ENCODE assay signal across 2 cellular contexts in the genomic region with DNA sequence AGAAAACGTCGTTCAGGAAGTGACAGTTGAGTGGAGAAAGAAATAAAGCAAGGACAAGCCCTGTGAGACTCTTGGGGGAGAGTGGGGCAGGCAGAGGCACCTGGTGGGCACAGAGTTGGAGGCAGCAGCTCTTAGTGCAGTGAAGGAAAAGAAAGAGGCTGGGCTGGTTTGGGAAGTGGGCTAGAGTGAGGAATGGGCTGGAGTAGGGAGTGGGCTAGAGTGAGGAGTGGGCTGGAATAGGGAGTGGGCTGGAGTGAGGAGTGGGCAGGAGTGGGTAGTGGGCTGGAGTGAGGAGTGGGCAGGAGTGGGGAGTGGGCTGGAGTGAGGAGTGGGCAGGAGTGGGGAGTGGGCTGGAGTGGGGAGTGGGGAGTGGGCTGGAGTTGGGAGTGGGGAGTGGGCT.
TF ChIP-seq lines count a peak whose summit lies in the region.

No MANE protein-coding gene starts in this region.

TF ChIP-seq in HepG2, 621 proteins besides CTCF, POLR2A, EP300 and RAD21:
- TF ChIP-seq PCBP1 (IDR thresholded peaks at IDR 0.05; ENCODE audit: borderline replicate concordance, low read depth, low read length) (0 out of 2 replicates have a peak, but pooled peaks have one; percentile 43), ATM (IDR thresholded peaks at IDR 0.05; ENCODE audit: borderline replicate concordance) (0 out of 2 replicates have a peak, but pooled peaks have one; percentile 51), PCBP2 (optimal IDR thresholded peaks at IDR 0.05; ENCODE audit: low read depth, low read length, poor library complexity, severe bottlenecking) (peak; percentile 22), TBX2 (CRISPR knock-in tag; IDR thresholded peaks at IDR 0.05; ENCODE audit: borderline replicate concordance) (0 out of 2 replicates have a peak, but pooled peaks have one; percentile 0), ZNF737 (CRISPR knock-in tag; IDR thresholded peaks at IDR 0.05; ENCODE audit: borderline replicate concordance) (no peak)

TF ChIP-seq in H1, 55 proteins besides CTCF, POLR2A, EP300 and RAD21:
- no peak for TF ChIP-seq BRCA1 (IDR thresholded peaks at IDR 0.05; ENCODE audit: low read depth, low read length)
- TF ChIP-seq CREB1 (IDR thresholded peaks at IDR 0.05), result no peak
